In genomic region chr6:35237466-35237865, GRCh38 we compare ENCODE assay signal across 15 cellular contexts. TPM values are rescaled to one million over a fixed set of nuclear protein-coding genes. Genes with fewer than 3 reads are reported as not detected.
"Had no signal": no experiment of that assay in that cellular context is flagged by ENCODE, and none has a peak within 500 bp of the region (broad histone marks: within the 10 kb centered on the region; RNA-seq: fewer than 3 reads in every experiment).

No MANE protein-coding gene starts in this region.

- H3K27ac Mint-ChIP-seq: activated CD4-positive, alpha-beta memory T cell treated with anti-CD3 and anti-CD28 coated beads, Interleukin-2, amount 10 ng/mL, durations not matched to agents 7 days and 5 days; activated T-cell treated with anti-CD3 and anti-CD28 coated beads, Interleukin-2, amount 50 U/mL, for 24 hours; stimulated activated naive B cell treated with anti-CD40 and anti-IgM and Interleukin-4, amounts not matched to agents 10 μg/mL and 1 μg/mL and 100 μg/mL, for 72 hours; T-helper 17 cell; WTC11 had no signal

- H3K27ac ChIP-seq: lower lobe of right lung, pancreas, transverse colon had no signal

- H3K9me3 Mint-ChIP-seq: activated CD4-positive, alpha-beta memory T cell treated with anti-CD3 and anti-CD28 coated beads, Interleukin-2, amount 10 ng/mL, durations not matched to agents 7 days and 5 days; activated T-cell treated with anti-CD3 and anti-CD28 coated beads, Interleukin-2, amount 50 U/mL, for 24 hours had no signal

- H3K27me3 ChIP-seq: pancreas, transverse colon had no signal

- H3K4me3 ChIP-seq: lower lobe of right lung, pancreas, transverse colon had no signal

- DNase-seq: activated CD4-positive, alpha-beta memory T cell treated with anti-CD3 and anti-CD28 coated beads, Interleukin-2, amount 10 ng/mL, durations not matched to agents 7 days and 5 days; activated CD4-positive, alpha-beta T cell treated with anti-CD3 and anti-CD28 coated beads for 4 hours; activated naive CD4-positive, alpha-beta T cell treated with anti-CD3 and anti-CD28 coated beads, Interleukin-2, amount 50 U/mL, for 16 hours; activated T-cell treated with anti-CD3 and anti-CD28 coated beads, Interleukin-2, amount 50 U/mL, for 24 hours; lower lobe of right lung; midbrain; pancreas; stimulated activated CD4-positive, alpha-beta T cell treated with anti-CD3 and anti-CD28 coated beads, Interleukin-4, amount 100 ng/mL, for 1 hour; stimulated activated naive B cell treated with anti-CD40 and anti-IgM and Interleukin-4, amounts not matched to agents 10 μg/mL and 1 μg/mL and 100 μg/mL, for 72 hours; T-helper 17 cell; transverse colon had no signal

- FAIRE-seq: colon, endometrium, pancreas had no signal

- H3K4me3 Mint-ChIP-seq: activated CD4-positive, alpha-beta memory T cell treated with anti-CD3 and anti-CD28 coated beads, Interleukin-2, amount 10 ng/mL, durations not matched to agents 7 days and 5 days; activated T-cell treated with anti-CD3 and anti-CD28 coated beads, Interleukin-2, amount 50 U/mL, for 24 hours; stimulated activated naive B cell treated with anti-CD40 and anti-IgM and Interleukin-4, amounts not matched to agents 10 μg/mL and 1 μg/mL and 100 μg/mL, for 72 hours; T-helper 17 cell; WTC11 had no signal

- H3K4me1 ChIP-seq: pancreas had no signal

- H3K4me1 Mint-ChIP-seq: activated CD4-positive, alpha-beta memory T cell treated with anti-CD3 and anti-CD28 coated beads, Interleukin-2, amount 10 ng/mL, durations not matched to agents 7 days and 5 days had no signal

- H3K27me3 Mint-ChIP-seq: activated CD4-positive, alpha-beta memory T cell treated with anti-CD3 and anti-CD28 coated beads, Interleukin-2, amount 10 ng/mL, durations not matched to agents 7 days and 5 days; activated T-cell treated with anti-CD3 and anti-CD28 coated beads, Interleukin-2, amount 50 U/mL, for 24 hours; stimulated activated naive B cell treated with anti-CD40 and anti-IgM and Interleukin-4, amounts not matched to agents 10 μg/mL and 1 μg/mL and 100 μg/mL, for 72 hours; T-helper 17 cell had no signal

- H3K36me3 ChIP-seq: lower lobe of right lung, pancreas, transverse colon had no signal

- ATAC-seq: esophagus mucosa; lower lobe of right lung; pancreas; stimulated activated naive B cell treated with anti-CD40 and anti-IgM and Interleukin-4, amounts not matched to agents 10 μg/mL and 1 μg/mL and 100 μg/mL, for 72 hours; T-helper 17 cell; WTC11 had no signal

- H3K9me3 ChIP-seq: lower lobe of right lung, pancreas, transverse colon had no signal

RNA-seq across cellular contexts. Expression of gene SCUBE3, which starts 23.7 kb away (rescaled TPM):
- total RNA-seq: activated CD4-positive, alpha-beta memory T cell treated with anti-CD3 and anti-CD28 coated beads, Interleukin-2, amount 10 ng/mL, durations not matched to agents 7 days and 5 days; T-helper 17 cell had no signal
